ENCODE assay signal across 27 cellular contexts in genomic region chr4:66604192-66604591, GRCh38.
"Had no signal": no experiment of that assay in that cellular context is flagged by ENCODE, and none has a peak within 500 bp of the region (broad histone marks: within the 10 kb centered on the region; RNA-seq: fewer than 3 reads in every experiment).

No MANE protein-coding gene starts in this region.

- H3K36me3 ChIP-seq: esophagus muscularis mucosa, heart right ventricle, left lung, neutrophil, prostate gland, right atrium auricular region, stomach, thyroid gland, vagina had no signal

- DNase-seq: dermis blood vessel endothelial cell; effector memory CD4-positive, alpha-beta T cell; foreskin keratinocyte; glutamatergic neuron; heart right ventricle; hippocampal formation; left cardiac atrium; left lung; mesenchymal stem cell; mucosa of descending colon; naive B cell; stimulated activated CD4-positive, alpha-beta T cell treated with anti-CD3 and anti-CD28 coated beads, Interleukin-2, amount 100 ng/mL, for 24 hours; stimulated activated CD4-positive, alpha-beta T cell treated with anti-CD3 and anti-CD28 coated beads, Interleukin-4, amount 100 ng/mL, for 24 hours; stimulated activated naive CD4-positive, alpha-beta T cell treated with Interleukin-2 at 50 U/mL for 16 hours; stomach; thyroid gland; trophoblast cell had no signal

- H3K27me3 ChIP-seq: esophagus muscularis mucosa, foreskin keratinocyte, heart right ventricle, left lung, neutrophil, right atrium auricular region, stomach, thyroid gland, vagina had no signal

- H3K27ac ChIP-seq: esophagus muscularis mucosa, foreskin keratinocyte, heart right ventricle, left lung, neutrophil, prostate gland, right atrium auricular region, stomach, thyroid gland, vagina had no signal

- H3K4me1 ChIP-seq: esophagus muscularis mucosa, foreskin keratinocyte, heart right ventricle, left lung, prostate gland, right atrium auricular region, stomach, thyroid gland, vagina had no signal

- H3K9me3 ChIP-seq: esophagus muscularis mucosa, left lung, mucosa of descending colon, neutrophil, prostate gland, right atrium auricular region, thyroid gland, vagina had no signal

- H3K4me3 ChIP-seq: esophagus muscularis mucosa, heart right ventricle, left lung, mucosa of descending colon, prostate gland, right atrium auricular region, stomach, thyroid gland, vagina had no signal

- ATAC-seq: foreskin keratinocyte; heart right ventricle; left cardiac atrium; left lung; mucosa of descending colon; natural killer cell treated with Interleukin-12 subunit alpha and Interleukin-12 subunit beta and Interleukin-15 and Interleukin-18, amount 100 ng/mL, for 72 hours; sciatic nerve; stimulated activated effector memory CD8-positive, alpha-beta T cell treated with anti-CD3 and anti-CD28 coated beads, Interleukin-12 subunit alpha, Interleukin-12 subunit beta, amount 100 ng/mL, for 72 hours had no signal

- FAIRE-seq: endothelial cell of umbilical vein, islet of Langerhans had no signal
